33 cellular contexts compared by ENCODE assay signal in genomic region chr3:132087356-132087755, GRCh38. TPM values are rescaled to one million over a fixed set of nuclear protein-coding genes. Genes with fewer than 3 reads are reported as not detected.
"Had no signal": no experiment of that assay in that cellular context is flagged by ENCODE, and none has a peak within 500 bp of the region (broad histone marks: within the 10 kb centered on the region; RNA-seq: fewer than 3 reads in every experiment).

No MANE protein-coding gene starts in this region.

- ATAC-seq: naive thymus-derived CD8-positive, alpha-beta T cell; natural killer cell treated with Interleukin-12 subunit alpha and Interleukin-12 subunit beta and Interleukin-15 and Interleukin-18, amount 100 ng/mL, for 72 hours; psoas muscle; right cardiac atrium; right lobe of liver; stimulated activated effector memory CD8-positive, alpha-beta T cell treated with anti-CD3 and anti-CD28 coated beads, Interleukin-12 subunit alpha, Interleukin-12 subunit beta, amount 100 ng/mL, for 72 hours; stimulated activated naive B cell treated with anti-CD40 and anti-IgM and Interleukin-4, amounts not matched to agents 10 μg/mL and 1 μg/mL and 100 μg/mL, for 72 hours had no signal

- H3K27me3 Mint-ChIP-seq: natural killer cell treated with Interleukin-12 subunit alpha and Interleukin-12 subunit beta and Interleukin-15 and Interleukin-18, amount 100 ng/mL, for 72 hours; progenitor cell of endocrine pancreas; stimulated activated naive B cell treated with anti-CD40 and anti-IgM and Interleukin-4, amounts not matched to agents 10 μg/mL and 1 μg/mL and 100 μg/mL, for 72 hours; stimulated activated naive CD8-positive, alpha-beta T cell treated with anti-CD3 and anti-CD28 coated beads, Interleukin-15, Interleukin-2, amounts not matched to agents 100 ng/mL and 50 ng/mL, for 24 hours had no signal

- DNase-seq: naive B cell; naive thymus-derived CD8-positive, alpha-beta T cell; nephron progenitor cell; nucleus accumbens; posterior cingulate gyrus; psoas muscle; right cardiac atrium; right lobe of liver; sigmoid colon; stimulated activated CD4-positive, alpha-beta T cell treated with anti-CD3 and anti-CD28 coated beads, Interleukin-15, amount 100 ng/mL, for 24 hours; stimulated activated CD4-positive, alpha-beta T cell treated with anti-CD3 and anti-CD28 coated beads, Interleukin-2, amount 100 ng/mL, for 24 hours; stimulated activated CD4-positive, alpha-beta T cell treated with anti-CD3 and anti-CD28 coated beads, Interleukin-2, amount 100 ng/mL, for 48 hours; stimulated activated CD4-positive, alpha-beta T cell treated with anti-CD3 and anti-CD28 coated beads, Interleukin-4, amount 100 ng/mL, for 24 hours; stimulated activated naive B cell treated with anti-CD40 and anti-IgM and Interleukin-4, amounts not matched to agents 10 μg/mL and 1 μg/mL and 100 μg/mL, for 72 hours; stimulated activated naive CD4-positive, alpha-beta T cell treated with Interleukin-2 at 50 U/mL for 16 hours; stomach; thyroid gland; trophoblast cell; upper lobe of left lung had no signal

- H3K9me3 Mint-ChIP-seq: nephron progenitor cell; neural crest cell; stimulated activated naive B cell treated with anti-CD40 and anti-IgM and Interleukin-4, amounts not matched to agents 10 μg/mL and 1 μg/mL and 100 μg/mL, for 72 hours; stimulated activated naive CD8-positive, alpha-beta T cell treated with anti-CD3 and anti-CD28 coated beads, Interleukin-15, Interleukin-2, amounts not matched to agents 100 ng/mL and 50 ng/mL, for 24 hours had no signal

- H2AFZ ChIP-seq: parathyroid adenoma had no signal

- H3K9me3 ChIP-seq: neutrophil, psoas muscle, right lobe of liver, sigmoid colon, thoracic aorta, thyroid gland, tibial nerve, upper lobe of left lung, vagina had no signal

- H3K27ac Mint-ChIP-seq: naive B cell; naive thymus-derived CD8-positive, alpha-beta T cell; natural killer cell treated with Interleukin-12 subunit alpha and Interleukin-12 subunit beta and Interleukin-15 and Interleukin-18, amount 100 ng/mL, for 72 hours; nephron progenitor cell; progenitor cell of endocrine pancreas; stimulated activated effector memory CD8-positive, alpha-beta T cell treated with anti-CD3 and anti-CD28 coated beads, Interleukin-12 subunit alpha, Interleukin-12 subunit beta, amount 100 ng/mL, for 72 hours; stimulated activated naive B cell treated with anti-CD40 and anti-IgM and Interleukin-4, amounts not matched to agents 10 μg/mL and 1 μg/mL and 100 μg/mL, for 72 hours; stimulated activated naive CD8-positive, alpha-beta T cell treated with anti-CD3 and anti-CD28 coated beads, Interleukin-15, Interleukin-2, amounts not matched to agents 100 ng/mL and 50 ng/mL, for 24 hours had no signal

- H3K4me3 ChIP-seq: psoas muscle, right lobe of liver, sigmoid colon, skin epidermis, stomach, thoracic aorta, thyroid gland, tibial nerve, upper lobe of left lung, vagina had no signal

- H3K4me3 Mint-ChIP-seq: naive B cell; naive thymus-derived CD8-positive, alpha-beta T cell; natural killer cell treated with Interleukin-12 subunit alpha and Interleukin-12 subunit beta and Interleukin-15 and Interleukin-18, amount 100 ng/mL, for 72 hours; nephron progenitor cell; neural crest cell; stimulated activated effector memory CD8-positive, alpha-beta T cell treated with anti-CD3 and anti-CD28 coated beads, Interleukin-12 subunit alpha, Interleukin-12 subunit beta, amount 100 ng/mL, for 72 hours; stimulated activated naive B cell treated with anti-CD40 and anti-IgM and Interleukin-4, amounts not matched to agents 10 μg/mL and 1 μg/mL and 100 μg/mL, for 72 hours; stimulated activated naive CD8-positive, alpha-beta T cell treated with anti-CD3 and anti-CD28 coated beads, Interleukin-15, Interleukin-2, amounts not matched to agents 100 ng/mL and 50 ng/mL, for 24 hours had no signal

- FAIRE-seq: urothelium cell line had no signal

- H3K27me3 ChIP-seq: right lobe of liver, sigmoid colon, stomach, thyroid gland, tibial nerve, upper lobe of left lung, vagina had no signal

- H3K4me1 Mint-ChIP-seq: naive B cell; naive thymus-derived CD8-positive, alpha-beta T cell; nephron progenitor cell; neural crest cell; stimulated activated effector memory CD8-positive, alpha-beta T cell treated with anti-CD3 and anti-CD28 coated beads, Interleukin-12 subunit alpha, Interleukin-12 subunit beta, amount 100 ng/mL, for 72 hours; stimulated activated naive B cell treated with anti-CD40 and anti-IgM and Interleukin-4, amounts not matched to agents 10 μg/mL and 1 μg/mL and 100 μg/mL, for 72 hours had no signal

- H3K4me1 ChIP-seq: parathyroid adenoma, psoas muscle, right lobe of liver, sigmoid colon, stomach, thyroid gland, tibial nerve, upper lobe of left lung, vagina had no signal

- H3K9ac ChIP-seq: parathyroid adenoma had no signal

- H3K36me3 Mint-ChIP-seq: naive B cell; naive thymus-derived CD8-positive, alpha-beta T cell; natural killer cell treated with Interleukin-12 subunit alpha and Interleukin-12 subunit beta and Interleukin-15 and Interleukin-18, amount 100 ng/mL, for 72 hours; stimulated activated effector memory CD8-positive, alpha-beta T cell treated with anti-CD3 and anti-CD28 coated beads, Interleukin-12 subunit alpha, Interleukin-12 subunit beta, amount 100 ng/mL, for 72 hours; stimulated activated naive B cell treated with anti-CD40 and anti-IgM and Interleukin-4, amounts not matched to agents 10 μg/mL and 1 μg/mL and 100 μg/mL, for 72 hours had no signal

- H3K27ac ChIP-seq: neutrophil, parathyroid adenoma, psoas muscle, right lobe of liver, sigmoid colon, skin epidermis, stomach, thoracic aorta, thyroid gland, tibial nerve, upper lobe of left lung, vagina had no signal

- H3K36me3 ChIP-seq: neutrophil, right lobe of liver, sigmoid colon, stomach, thoracic aorta, thyroid gland, tibial nerve, upper lobe of left lung, vagina had no signal

- H3K79me2 ChIP-seq: parathyroid adenoma had no signal

RNA-seq across cellular contexts. Expression of gene CPNE4, which starts 52.5 kb away (rescaled TPM):
- total RNA-seq: naive thymus-derived CD8-positive, alpha-beta T cell; natural killer cell treated with Interleukin-12 subunit alpha and Interleukin-12 subunit beta and Interleukin-15 and Interleukin-18, amount 100 ng/mL, for 72 hours; osteocyte; psoas muscle; right lobe of liver; subcutaneous adipose tissue; thyroid gland had no signal
- polyA plus RNA-seq: naive thymus-derived CD8-positive, alpha-beta T cell had no signal
